In the genomic region with DNA sequence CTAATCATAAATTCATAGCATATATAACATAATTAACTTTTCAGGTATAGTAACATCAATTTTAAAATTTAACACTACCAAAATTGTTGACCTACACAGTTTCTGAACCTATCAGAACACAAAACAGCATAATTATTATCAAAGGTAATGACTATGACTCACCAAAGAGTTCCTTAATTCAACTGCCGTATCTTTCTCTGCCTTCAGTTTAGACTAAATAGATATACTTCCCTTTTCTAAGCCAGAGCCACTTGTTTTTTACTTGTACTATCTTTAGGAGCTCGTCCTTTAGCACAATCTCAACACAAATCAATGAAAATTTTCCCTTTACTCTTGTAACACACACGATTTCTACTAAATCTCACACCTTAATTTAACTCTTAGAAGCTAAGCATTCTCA, we compare ENCODE assay signal across 1 cellular context.
TF ChIP-seq lines count a peak whose summit lies in the region.

No MANE protein-coding gene starts in this region.

TF ChIP-seq in GM23338, 12 proteins besides CTCF, POLR2A, EP300 and RAD21 (continued from another document):
- TF ChIP-seq, protein P1, sequence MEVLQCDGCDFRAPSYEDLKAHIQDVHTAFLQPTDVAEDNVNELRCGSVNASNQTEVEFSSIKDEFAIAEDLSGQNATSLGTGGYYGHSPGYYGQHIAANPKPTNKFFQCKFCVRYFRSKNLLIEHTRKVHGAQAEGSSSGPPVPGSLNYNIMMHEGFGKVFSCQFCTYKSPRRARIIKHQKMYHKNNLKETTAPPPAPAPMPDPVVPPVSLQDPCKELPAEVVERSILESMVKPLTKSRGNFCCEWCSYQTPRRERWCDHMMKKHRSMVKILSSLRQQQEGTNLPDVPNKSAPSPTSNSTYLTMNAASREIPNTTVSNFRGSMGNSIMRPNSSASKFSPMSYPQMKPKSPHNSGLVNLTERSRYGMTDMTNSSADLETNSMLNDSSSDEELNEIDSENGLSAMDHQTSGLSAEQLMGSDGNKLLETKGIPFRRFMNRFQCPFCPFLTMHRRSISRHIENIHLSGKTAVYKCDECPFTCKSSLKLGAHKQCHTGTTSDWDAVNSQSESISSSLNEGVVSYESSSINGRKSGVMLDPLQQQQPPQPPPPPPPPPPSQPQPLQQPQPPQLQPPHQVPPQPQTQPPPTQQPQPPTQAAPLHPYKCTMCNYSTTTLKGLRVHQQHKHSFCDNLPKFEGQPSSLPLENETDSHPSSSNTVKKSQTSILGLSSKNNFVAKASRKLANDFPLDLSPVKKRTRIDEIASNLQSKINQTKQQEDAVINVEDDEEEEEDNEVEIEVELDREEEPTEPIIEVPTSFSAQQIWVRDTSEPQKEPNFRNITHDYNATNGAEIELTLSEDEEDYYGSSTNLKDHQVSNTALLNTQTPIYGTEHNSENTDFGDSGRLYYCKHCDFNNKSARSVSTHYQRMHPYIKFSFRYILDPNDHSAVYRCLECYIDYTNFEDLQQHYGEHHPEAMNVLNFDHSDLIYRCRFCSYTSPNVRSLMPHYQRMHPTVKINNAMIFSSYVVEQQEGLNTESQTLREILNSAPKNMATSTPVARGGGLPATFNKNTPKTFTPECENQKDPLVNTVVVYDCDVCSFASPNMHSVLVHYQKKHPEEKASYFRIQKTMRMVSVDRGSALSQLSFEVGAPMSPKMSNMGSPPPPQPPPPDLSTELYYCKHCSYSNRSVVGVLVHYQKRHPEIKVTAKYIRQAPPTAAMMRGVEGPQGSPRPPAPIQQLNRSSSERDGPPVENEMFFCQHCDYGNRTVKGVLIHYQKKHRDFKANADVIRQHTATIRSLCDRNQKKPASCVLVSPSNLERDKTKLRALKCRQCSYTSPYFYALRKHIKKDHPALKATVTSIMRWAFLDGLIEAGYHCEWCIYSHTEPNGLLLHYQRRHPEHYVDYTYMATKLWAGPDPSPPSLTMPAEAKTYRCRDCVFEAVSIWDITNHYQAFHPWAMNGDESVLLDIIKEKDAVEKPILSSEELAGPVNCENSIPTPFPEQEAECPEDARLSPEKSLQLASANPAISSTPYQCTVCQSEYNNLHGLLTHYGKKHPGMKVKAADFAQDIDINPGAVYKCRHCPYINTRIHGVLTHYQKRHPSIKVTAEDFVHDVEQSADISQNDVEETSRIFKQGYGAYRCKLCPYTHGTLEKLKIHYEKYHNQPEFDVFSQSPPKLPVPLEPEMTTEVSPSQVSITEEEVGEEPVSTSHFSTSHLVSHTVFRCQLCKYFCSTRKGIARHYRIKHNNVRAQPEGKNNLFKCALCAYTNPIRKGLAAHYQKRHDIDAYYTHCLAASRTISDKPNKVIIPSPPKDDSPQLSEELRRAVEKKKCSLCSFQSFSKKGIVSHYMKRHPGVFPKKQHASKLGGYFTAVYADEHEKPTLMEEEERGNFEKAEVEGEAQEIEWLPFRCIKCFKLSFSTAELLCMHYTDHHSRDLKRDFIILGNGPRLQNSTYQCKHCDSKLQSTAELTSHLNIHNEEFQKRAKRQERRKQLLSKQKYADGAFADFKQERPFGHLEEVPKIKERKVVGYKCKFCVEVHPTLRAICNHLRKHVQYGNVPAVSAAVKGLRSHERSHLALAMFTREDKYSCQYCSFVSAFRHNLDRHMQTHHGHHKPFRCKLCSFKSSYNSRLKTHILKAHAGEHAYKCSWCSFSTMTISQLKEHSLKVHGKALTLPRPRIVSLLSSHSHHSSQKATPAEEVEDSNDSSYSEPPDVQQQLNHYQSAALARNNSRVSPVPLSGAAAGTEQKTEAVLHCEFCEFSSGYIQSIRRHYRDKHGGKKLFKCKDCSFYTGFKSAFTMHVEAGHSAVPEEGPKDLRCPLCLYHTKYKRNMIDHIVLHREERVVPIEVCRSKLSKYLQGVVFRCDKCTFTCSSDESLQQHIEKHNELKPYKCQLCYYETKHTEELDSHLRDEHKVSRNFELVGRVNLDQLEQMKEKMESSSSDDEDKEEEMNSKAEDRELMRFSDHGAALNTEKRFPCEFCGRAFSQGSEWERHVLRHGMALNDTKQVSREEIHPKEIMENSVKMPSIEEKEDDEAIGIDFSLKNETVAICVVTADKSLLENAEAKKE (CRISPR knock-in tag; IDR thresholded peaks at IDR 0.05), result no peak
- no peak for TF ChIP-seq EZH2phosphoT487 (IDR thresholded peaks at IDR 0.05; ENCODE audit: unreplicated experiment)
- no peak for TF ChIP-seq ZNF114 (CRISPR knock-in tag; IDR thresholded peaks at IDR 0.05)
- TF ChIP-seq, protein P2, sequence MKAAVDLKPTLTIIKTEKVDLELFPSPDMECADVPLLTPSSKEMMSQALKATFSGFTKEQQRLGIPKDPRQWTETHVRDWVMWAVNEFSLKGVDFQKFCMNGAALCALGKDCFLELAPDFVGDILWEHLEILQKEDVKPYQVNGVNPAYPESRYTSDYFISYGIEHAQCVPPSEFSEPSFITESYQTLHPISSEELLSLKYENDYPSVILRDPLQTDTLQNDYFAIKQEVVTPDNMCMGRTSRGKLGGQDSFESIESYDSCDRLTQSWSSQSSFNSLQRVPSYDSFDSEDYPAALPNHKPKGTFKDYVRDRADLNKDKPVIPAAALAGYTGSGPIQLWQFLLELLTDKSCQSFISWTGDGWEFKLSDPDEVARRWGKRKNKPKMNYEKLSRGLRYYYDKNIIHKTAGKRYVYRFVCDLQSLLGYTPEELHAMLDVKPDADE (IDR thresholded peaks at IDR 0.05), result no peak
TF ChIP-seq in GM23338: peak in this region for 0.
